In genomic region chr12:52976574-52977071, GRCh38 we compare ENCODE assay signal across 15 cellular contexts. TPM values are rescaled to one million over a fixed set of nuclear protein-coding genes. Genes with fewer than 3 reads are reported as not detected.
DNase-seq lines count a peak whose midpoint lies in the region; ATAC-seq and TF ChIP-seq lines count a peak whose summit lies in the region.
"Had no signal": no experiment of that assay in that cellular context is flagged by ENCODE, and none has a peak within 500 bp of the region (broad histone marks: within the 10 kb centered on the region; RNA-seq: fewer than 3 reads in every experiment).

No MANE protein-coding gene starts in this region.

- H3F3A ChIP-seq in GM23248 (ENCODE audit: insufficient read depth): peaks cover 3% of the 10 kb centered on the region

- H3K4me1 ChIP-seq in GM23248 (ENCODE audit: insufficient read depth) (peaks cover 25% of the 10 kb centered on the region), hepatocyte (ENCODE audit: insufficient read depth) (peaks cover 38% of the 10 kb centered on the region), thyroid gland (peaks cover 27 to 31% of the 10 kb centered on the region in 2 donors)

- H3K9me2 ChIP-seq in GM23248 (ENCODE audit: insufficient read depth): no peaks in the 10 kb centered on the region
- H3K9me2 ChIP-seq in hepatocyte (replicated peaks; ENCODE audit: insufficient read depth): no peaks in the 10 kb centered on the region

- no peak for ATAC-seq in GM19395 (IDR thresholded peaks at IDR 0.05; ENCODE audit: unreplicated experiment)
- ATAC-seq in CD4-positive, alpha-beta T cell (ENCODE audit: poor library complexity): no peak
- ATAC-seq: gastroesophageal sphincter had no signal

- H3K4me3 Mint-ChIP-seq in CD4-positive, alpha-beta T cell: no peak overlapping the region
- H3K4me3 Mint-ChIP-seq: natural killer cell treated with Interleukin-12 subunit alpha and Interleukin-12 subunit beta and Interleukin-15 and Interleukin-18, amount 100 ng/mL, for 72 hours had no signal

- H3K9ac ChIP-seq in GM23248 (no peak overlapping the region), SK-N-MC (ENCODE audit: insufficient read length) (peak overlapping the region; percentile 8)

- H4K20me1 ChIP-seq in GM23248 (ENCODE audit: insufficient read depth) (no peaks in the 10 kb centered on the region), hepatocyte (ENCODE audit: insufficient read depth, poor library complexity, severe bottlenecking) (no peaks in the 10 kb centered on the region)

- WGBS in GM23248 (ENCODE audit: low coverage in 1 of 2, low lambda C conversion rate in 2 of 2, missing lambda C conversion rate in 2 of 2), 2 experiments: 5 to 16% methylated on average over 3 of the region's 3 CpGs
- WGBS in hepatocyte (ENCODE audit: low lambda C conversion rate, missing lambda C conversion rate): 10% methylated on average over 2 of the region's 3 CpGs
- WGBS in thyroid gland, 2 donors: 36 to 37% methylated on average over 3 of the region's 3 CpGs

- H3K4me1 Mint-ChIP-seq in CD4-positive, alpha-beta T cell (ENCODE audit: low read depth): no peaks in the 10 kb centered on the region

- H3K79me2 ChIP-seq in GM23248 (ENCODE audit: insufficient read depth): no peaks in the 10 kb centered on the region
- peaks cover 6% of the 10 kb centered on the region for H3K79me2 ChIP-seq in hepatocyte

- CTCF ChIA-PET in CD4-positive, alpha-beta T cell (lab: Charles Lee): no interaction called here

- H3K9me3 ChIP-seq in GM23248 (ENCODE audit: low read depth) (no peaks in the 10 kb centered on the region), SK-N-MC (ENCODE audit: low read depth, low read length) (no peaks in the 10 kb centered on the region), hepatocyte (ENCODE audit: low read depth) (no peaks in the 10 kb centered on the region), thyroid gland (no peaks in the 10 kb centered on the region)
- no peaks in the 10 kb centered on the region for H3K9me3 ChIP-seq in CD4-positive, alpha-beta T cell (ENCODE audit: control insufficient read depth, low read length)
- H3K9me3 ChIP-seq: gastroesophageal sphincter had no signal

- in situ Hi-C loops in GM23248 (cut with MboI): loop anchor here (5.0 to 25.0 kb wide), 2 partner anchors 89 to 589 kb away; partner anchors contain the start of gene KRT84

- POLR2A ChIA-PET in CD4-positive, alpha-beta T cell (lab: Charles Lee): no interaction called here

- peak; percentile 34 for DNase-seq in GM23248
- DNase-seq in SK-N-MC (ENCODE audit: low read depth, low spot score): no peak
- no peak for DNase-seq in hepatocyte (ENCODE audit: low spot score)
- DNase-seq in thyroid gland: no peak
- no peak for DNase-seq in CD4-positive, alpha-beta T cell
- no peak for DNase-seq in SW 1271 (lab: John Stamatoyannopoulos, UW)
- no peak for DNase-seq in LoVo (ENCODE audit: low spot score)
- DNase-seq: activated T-cell treated with anti-CD3 and anti-CD28 coated beads, Interleukin-2, amount 50 U/mL, for 1 hour; amygdala; NCI-H1105; T-helper 2 cell had no signal

- peaks cover 44% of the 10 kb centered on the region for H3K27me3 Mint-ChIP-seq in CD4-positive, alpha-beta T cell

- TF ChIP-seq CTCF in hepatocyte (IDR thresholded peaks at IDR 0.05; ENCODE audit: poor library complexity) (no peak), thyroid gland (IDR thresholded peaks at IDR 0.05) (no peak)
- TF ChIP-seq CTCF in CD4-positive, alpha-beta T cell (IDR thresholded peaks at IDR 0.05): no peak

- H3K9me3 Mint-ChIP-seq in CD4-positive, alpha-beta T cell: no peaks in the 10 kb centered on the region
- H3K9me3 Mint-ChIP-seq: natural killer cell treated with Interleukin-12 subunit alpha and Interleukin-12 subunit beta and Interleukin-15 and Interleukin-18, amount 100 ng/mL, for 72 hours had no signal

- H3K4me3 ChIP-seq in GM23248 (no peak overlapping the region), SK-N-MC (no peak overlapping the region), hepatocyte (no peak overlapping the region), thyroid gland (replicated peaks in 1 of 3) (no peak overlapping the region)
- H3K4me3 ChIP-seq: gastroesophageal sphincter, skin epidermis had no signal

- H3K36me3 ChIP-seq in GM23248 (ENCODE audit: low read depth) (no peaks in the 10 kb centered on the region), SK-N-MC (ENCODE audit: insufficient read depth, low read length) (no peaks in the 10 kb centered on the region), hepatocyte (replicated peaks; ENCODE audit: insufficient read depth, low read depth) (no peaks in the 10 kb centered on the region), thyroid gland (no peaks in the 10 kb centered on the region)
- H3K36me3 ChIP-seq: gastroesophageal sphincter had no signal

- peak overlapping the region; percentile 56 for H2AFZ ChIP-seq in GM23248
- H2AFZ ChIP-seq in hepatocyte: no peak overlapping the region

- no peak for TF ChIP-seq POLR2A in thyroid gland (IDR thresholded peaks at IDR 0.05)

- H3K27ac Mint-ChIP-seq in CD4-positive, alpha-beta T cell: no peak overlapping the region
- H3K27ac Mint-ChIP-seq: natural killer cell treated with Interleukin-12 subunit alpha and Interleukin-12 subunit beta and Interleukin-15 and Interleukin-18, amount 100 ng/mL, for 72 hours had no signal

- H3K4me2 ChIP-seq in GM23248 (ENCODE audit: unreplicated experiment): no peak overlapping the region
- H3K4me2 ChIP-seq in hepatocyte: peak overlapping the region; percentile 40

- no peaks in the 10 kb centered on the region for H3K36me3 Mint-ChIP-seq in CD4-positive, alpha-beta T cell (ENCODE audit: low read depth)
- H3K36me3 Mint-ChIP-seq: natural killer cell treated with Interleukin-12 subunit alpha and Interleukin-12 subunit beta and Interleukin-15 and Interleukin-18, amount 100 ng/mL, for 72 hours had no signal

- H3K27ac ChIP-seq in GM23248: no peak overlapping the region
- H3K27ac ChIP-seq in SK-N-MC: no peak overlapping the region
- H3K27ac ChIP-seq in hepatocyte: peak overlapping the region; percentile 68
- H3K27ac ChIP-seq in thyroid gland: peak overlapping the region in 2 of 3 donors; percentile 72 to 85
- H3K27ac ChIP-seq in CD4-positive, alpha-beta T cell (ENCODE audit: low read depth, low read length): no peak overlapping the region
- H3K27ac ChIP-seq: gastroesophageal sphincter, skin epidermis had no signal

- no peaks in the 10 kb centered on the region for H3K27me3 ChIP-seq in GM23248 (replicated peaks; ENCODE audit: insufficient read depth)
- no peaks in the 10 kb centered on the region for H3K27me3 ChIP-seq in hepatocyte
- no peaks in the 10 kb centered on the region for H3K27me3 ChIP-seq in thyroid gland
- H3K27me3 ChIP-seq in CD4-positive, alpha-beta T cell (ENCODE audit: control insufficient read depth, insufficient read depth, low read length): no peaks in the 10 kb centered on the region
- H3K27me3 ChIP-seq: gastroesophageal sphincter had no signal

- intact Hi-C loops in thyroid gland (cut with DNase I): no loop called here
- intact Hi-C loops in CD4-positive, alpha-beta T cell (cut with DNase I, micrococcal nuclease): no loop called here

RNA-seq across cellular contexts. Expression of gene KRT18, which starts 27.7 kb away (rescaled TPM):
- total RNA-seq in GM23248 (2014; rRNA removed; shearing (Covaris generic)): 69.9 and 83.8 TPM in 2 replicates
- polyA plus RNA-seq in GM23248 (2016; fragmentation: Nextera tagmentation; extraction: Ambion mirVana) (141 TPM in 2 replicates), hepatocyte (1,621 and 1,849 TPM in 2 replicates)
- total RNA-seq in hepatocyte (676 and 753 TPM in 2 replicates), thyroid gland (100 to 1,000 TPM; 389 to 648 (median 540) TPM)
- 1 to 10 TPM; 7.2 to 9.2 TPM for total RNA-seq in CD4-positive, alpha-beta T cell

RNA-seq across cellular contexts. Expression of gene EIF4B, which starts 29.6 kb away (rescaled TPM):
- total RNA-seq in GM23248 (2014; rRNA removed; shearing (Covaris generic)): 436 and 501 TPM in 2 replicates
- polyA plus RNA-seq in GM23248 (2016; fragmentation: Nextera tagmentation; extraction: Ambion mirVana) (73.4 and 74.8 TPM in 2 replicates), hepatocyte (53.5 and 65.1 TPM in 2 replicates)
- total RNA-seq in hepatocyte (435 and 449 TPM in 2 replicates), thyroid gland (100 to 1,000 TPM; 428 to 704 (median 567) TPM)
- total RNA-seq in CD4-positive, alpha-beta T cell: 100 to 1,000 TPM; 794 to 806 TPM

Comparison
In these comparisons a context has a peak if more than half of its experiments do, and no peak if none do; other contexts are left out.
1. H3K27ac ChIP-seq: peak in hepatocyte (single experiment) and thyroid gland (2 of 3); none in GM23248 (single experiment), SK-N-MC (single experiment) and CD4-positive, alpha-beta T cell (single experiment).